Comparison of ENCODE assay signal across 12 cellular contexts in genomic region chr4:8507251-8507570, GRCh38.
DNase-seq lines count a peak whose midpoint lies in the region; ATAC-seq, FAIRE-seq and TF ChIP-seq lines count a peak whose summit lies in the region.
"Had no signal": no experiment of that assay in that cellular context is flagged by ENCODE, and none has a peak within 500 bp of the region (broad histone marks: within the 10 kb centered on the region; RNA-seq: fewer than 3 reads in every experiment).

No MANE protein-coding gene starts in this region.

- peak overlapping the region; percentile 55 for H3K27ac Mint-ChIP-seq in mesothelial cell of epicardium
- no peak overlapping the region for H3K27ac Mint-ChIP-seq in stimulated activated naive B cell treated with anti-CD40 and anti-IgM and Interleukin-4, amounts not matched to agents 10 μg/mL and 1 μg/mL and 100 μg/mL, for 72 hours
- H3K27ac Mint-ChIP-seq: activated naive CD8-positive, alpha-beta T cell treated with anti-CD3 and anti-CD28 coated beads, Interleukin-2, amount 50 U/mL, for 24 hours; CD4-positive, alpha-beta memory T cell had no signal

- no peaks in the 10 kb centered on the region for H3K27me3 Mint-ChIP-seq in mesothelial cell of epicardium (ENCODE audit: low read depth)
- peaks cover 0 to 6% of the 10 kb centered on the region in 2 donors for H3K27me3 Mint-ChIP-seq in stimulated activated naive B cell treated with anti-CD40 and anti-IgM and Interleukin-4, amounts not matched to agents 10 μg/mL and 1 μg/mL and 100 μg/mL, for 72 hours
- H3K27me3 Mint-ChIP-seq: activated naive CD8-positive, alpha-beta T cell treated with anti-CD3 and anti-CD28 coated beads, Interleukin-2, amount 50 U/mL, for 24 hours; CD4-positive, alpha-beta memory T cell had no signal

- no peaks in the 10 kb centered on the region for H3K36me3 Mint-ChIP-seq in mesothelial cell of epicardium
- peaks cover 9 to 34% of the 10 kb centered on the region in 2 donors for H3K36me3 Mint-ChIP-seq in stimulated activated naive B cell treated with anti-CD40 and anti-IgM and Interleukin-4, amounts not matched to agents 10 μg/mL and 1 μg/mL and 100 μg/mL, for 72 hours
- H3K36me3 Mint-ChIP-seq: CD4-positive, alpha-beta memory T cell had no signal

- TF ChIP-seq CTCF in coronary artery (IDR thresholded peaks at IDR 0.05) (no peak), mesothelial cell of epicardium (IDR thresholded peaks at IDR 0.05; ENCODE audit: unreplicated experiment) (no peak), thoracic aorta (IDR thresholded peaks at IDR 0.05) (no peak)

- peaks cover 29% of the 10 kb centered on the region for H3K4me1 Mint-ChIP-seq in mesothelial cell of epicardium
- H3K4me1 Mint-ChIP-seq in stimulated activated naive B cell treated with anti-CD40 and anti-IgM and Interleukin-4, amounts not matched to agents 10 μg/mL and 1 μg/mL and 100 μg/mL, for 72 hours = no peaks in the 10 kb centered on the region
- H3K4me1 Mint-ChIP-seq: activated naive CD8-positive, alpha-beta T cell treated with anti-CD3 and anti-CD28 coated beads, Interleukin-2, amount 50 U/mL, for 24 hours; CD4-positive, alpha-beta memory T cell had no signal

- H3K9me3 ChIP-seq in HUES6 (ENCODE audit: control insufficient read depth, insufficient read depth, low read depth, low read length) = peaks cover 5% of the 10 kb centered on the region
- no peaks in the 10 kb centered on the region for H3K9me3 ChIP-seq in thoracic aorta
- H3K9me3 ChIP-seq in small intestine (ENCODE audit: control insufficient read depth, low read depth) = no peaks in the 10 kb centered on the region

- H3K4me1 ChIP-seq in HUES6 (ENCODE audit: control insufficient read depth, insufficient read depth, low read length) = peaks cover 26% of the 10 kb centered on the region
- H3K4me1 ChIP-seq in thoracic aorta (ENCODE audit: control insufficient read depth in 1 of 2, low read depth in 2 of 2) = peaks cover 29 to 56% of the 10 kb centered on the region in 2 donors
- H3K4me1 ChIP-seq in small intestine (ENCODE audit: control insufficient read depth in 2 of 2, insufficient read depth in 1 of 2, low read depth in 1 of 2, low read length in 1 of 2) = no peaks in the 10 kb centered on the region

- H3K27me3 ChIP-seq in HUES6 (ENCODE audit: control insufficient read depth, insufficient read depth, low read length) (no peaks in the 10 kb centered on the region), thoracic aorta (replicated peaks; ENCODE audit: insufficient read depth) (no peaks in the 10 kb centered on the region), small intestine (ENCODE audit: control insufficient read depth in 2 of 2, insufficient read depth in 2 of 2, low read length in 2 of 2) (no peaks in the 10 kb centered on the region)

- H3K9ac ChIP-seq in HUES6 (ENCODE audit: low read length) = peak overlapping the region; percentile 21

- no peaks in the 10 kb centered on the region for H3K9me3 Mint-ChIP-seq in mesothelial cell of epicardium
- H3K9me3 Mint-ChIP-seq in stimulated activated naive B cell treated with anti-CD40 and anti-IgM and Interleukin-4, amounts not matched to agents 10 μg/mL and 1 μg/mL and 100 μg/mL, for 72 hours = peaks cover 6 to 9% of the 10 kb centered on the region in 2 donors
- H3K9me3 Mint-ChIP-seq: activated naive CD8-positive, alpha-beta T cell treated with anti-CD3 and anti-CD28 coated beads, Interleukin-2, amount 50 U/mL, for 24 hours; CD4-positive, alpha-beta memory T cell had no signal

- no peak overlapping the region for H3K27ac ChIP-seq in HUES6 (ENCODE audit: low read depth, low read length)
- peak overlapping the region; percentile 34 to 87 for H3K27ac ChIP-seq in coronary artery
- peak overlapping the region; percentile 52 to 83 for H3K27ac ChIP-seq in thoracic aorta
- peak overlapping the region in 1 of 2 donors; percentile 71 for H3K27ac ChIP-seq in small intestine (ENCODE audit: low read depth in 1 of 2, low read length in 1 of 2)

- DNase-seq in coronary artery (ENCODE audit: low spot score) (no peak), mesothelial cell of epicardium (ENCODE audit: low spot score in 2 of 2, unreplicated experiment in 2 of 2) (no peak), thoracic aorta (ENCODE audit: low spot score) (no peak), NCI-H2081 (lab: John Stamatoyannopoulos, UW) (no peak), small intestine (no peak)
- DNase-seq in activated effector memory CD4-positive, alpha-beta T cell treated with anti-CD3 and anti-CD28 coated beads, Interleukin-2, amount 50 U/mL, for 16 hours = no peak
- no peak for DNase-seq in stimulated activated naive B cell treated with anti-CD40 and anti-IgM and Interleukin-4, amounts not matched to agents 10 μg/mL and 1 μg/mL and 100 μg/mL, for 72 hours
- DNase-seq: activated naive CD8-positive, alpha-beta T cell treated with anti-CD3 and anti-CD28 coated beads, Interleukin-2, amount 50 U/mL, for 24 hours; CD4-positive, alpha-beta memory T cell; NCI-H226 had no signal

- FAIRE-seq in small intestine (lab: Jason Lieb, UNC) = no peak
- FAIRE-seq: endometrium had no signal

- H3K4me3 ChIP-seq in HUES6 (ENCODE audit: low read depth, low read length) = no peak overlapping the region
- peak overlapping the region; percentile 51 for H3K4me3 ChIP-seq in coronary artery
- H3K4me3 ChIP-seq in thoracic aorta = peak overlapping the region; percentile 59
- no peak overlapping the region for H3K4me3 ChIP-seq in small intestine (ENCODE audit: low read depth in 1 of 2, low read length in 2 of 2)

- no peak for ATAC-seq in thoracic aorta (ENCODE audit: insufficient number of reproducible peaks, low FRiP score, low read depth)
- no peak for ATAC-seq in stimulated activated naive B cell treated with anti-CD40 and anti-IgM and Interleukin-4, amounts not matched to agents 10 μg/mL and 1 μg/mL and 100 μg/mL, for 72 hours (replicated peaks)
- ATAC-seq: activated naive CD8-positive, alpha-beta T cell treated with anti-CD3 and anti-CD28 coated beads, Interleukin-2, amount 50 U/mL, for 24 hours had no signal

- no peak overlapping the region for H3K4me3 Mint-ChIP-seq in mesothelial cell of epicardium
- no peak overlapping the region for H3K4me3 Mint-ChIP-seq in stimulated activated naive B cell treated with anti-CD40 and anti-IgM and Interleukin-4, amounts not matched to agents 10 μg/mL and 1 μg/mL and 100 μg/mL, for 72 hours
- H3K4me3 Mint-ChIP-seq: activated naive CD8-positive, alpha-beta T cell treated with anti-CD3 and anti-CD28 coated beads, Interleukin-2, amount 50 U/mL, for 24 hours; CD4-positive, alpha-beta memory T cell had no signal

- WGBS in small intestine, 3 donors = 67 to 73% (median 69%) methylated on average over 12 of the region's 12 CpGs

- H3K36me3 ChIP-seq in HUES6 (ENCODE audit: control insufficient read depth, insufficient read depth, low read length) = no peaks in the 10 kb centered on the region
- H3K36me3 ChIP-seq in thoracic aorta = no peaks in the 10 kb centered on the region
- H3K36me3 ChIP-seq in small intestine (ENCODE audit: control insufficient read depth in 2 of 2, insufficient read depth in 2 of 2, low read length in 2 of 2) = no peaks in the 10 kb centered on the region

Comparison
In these comparisons a context has a peak if more than half of its experiments do, and no peak if none do; other contexts are left out.
1. H3K4me3 ChIP-seq: peak in coronary artery (single experiment) and thoracic aorta (single experiment); none in HUES6 (single experiment) and small intestine (0 of 2).